Comparison of ENCODE assay signal across 8 cellular contexts in the genomic region with DNA sequence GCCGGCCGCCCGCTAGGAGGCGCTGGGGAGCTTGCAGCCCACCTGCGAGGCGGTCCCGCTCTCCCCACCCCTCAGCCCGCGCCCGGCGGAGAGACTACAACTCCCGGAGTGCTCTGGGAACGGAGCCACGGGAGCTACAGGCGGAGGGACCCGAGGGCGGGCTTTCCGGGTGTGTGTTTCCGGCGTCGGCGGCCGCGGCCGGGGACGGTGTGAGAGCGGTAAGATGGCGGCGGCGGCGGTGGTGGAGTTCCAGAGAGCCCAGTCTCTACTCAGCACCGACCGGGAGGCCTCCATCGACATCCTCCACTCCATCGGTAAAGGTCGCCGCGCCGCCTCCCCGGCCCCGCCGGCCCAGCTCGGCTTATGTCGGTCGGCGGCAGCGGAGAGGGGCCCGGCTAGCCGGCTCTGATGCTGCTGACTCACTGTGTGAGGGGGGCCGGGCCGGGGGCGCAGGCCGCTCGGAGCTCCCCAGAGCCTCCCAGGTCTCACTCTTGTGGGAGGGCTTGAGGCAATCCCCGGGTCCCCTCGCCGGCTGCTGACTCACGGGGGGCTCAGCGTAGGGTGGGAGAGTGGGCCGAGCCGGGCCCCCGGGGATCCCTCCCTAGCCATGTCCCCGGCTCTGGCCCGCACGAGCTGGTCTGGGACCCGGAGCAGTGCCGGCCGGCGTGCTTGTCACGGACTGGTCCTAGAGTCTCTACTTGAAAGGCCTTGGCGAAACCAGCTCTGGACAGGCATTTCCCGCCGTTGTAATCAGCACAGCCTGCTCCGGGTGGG. TPM values are rescaled to one million over a fixed set of nuclear protein-coding genes. Genes with fewer than 3 reads are reported as not detected.
DNase-seq lines count a peak whose midpoint lies in the region; ATAC-seq and TF ChIP-seq lines count a peak whose summit lies in the region.

A gene (plus strand): TSS at position 210 of the 774 bp plus-strand sequence. CDS start 14 bp downstream, at position 224.

- H3K9ac ChIP-seq in SK-N-MC (ENCODE audit: insufficient read length), result peak within 1 kb of the TSS; percentile 96

- DNase-seq in GM06990 (ENCODE audit: extremely low read depth, insufficient read length) (peak; percentile 97), HFF-Myc (ENCODE audit: extremely low read depth, low read depth) (peak; percentile 84), NAMALWA (ENCODE audit: low spot score) (peak; percentile 98), SK-N-MC (ENCODE audit: low read depth, low spot score) (peak; percentile 60), non-pigmented ciliary epithelial cell (ENCODE audit: low read depth) (peak; percentile 83), superior temporal gyrus (ENCODE audit: extremely low spot score) (peak; percentile 94)
- DNase-seq in activated naive CD4-positive, alpha-beta T cell treated with anti-CD3 and anti-CD28 coated beads, Interleukin-2, amount 10 ng/mL, durations not matched to agents 7 days and 5 days, result peak; percentile 99

- H3K27me3 ChIP-seq in GM06990 (replicated peaks; ENCODE audit: control insufficient read depth, insufficient read depth, low read length), result no peaks in the 10 kb centered on the region
- H3K27me3 ChIP-seq in gastroesophageal sphincter, result no peaks in the 10 kb centered on the region

- H3K27ac ChIP-seq in SK-N-MC (peak within 1 kb of the TSS; percentile 91), gastroesophageal sphincter (peak within 1 kb of the TSS; percentile 66 to 84 (median 83))

- WGBS in gastroesophageal sphincter (ENCODE audit: low coverage in 1 of 2), 2 donors, result 0% methylated on average over 5 of the region's 74 CpGs; no CpG with 5 or more reads in 1 of the 2 donors

- peak within 1 kb of the TSS; percentile 88 for H3K4me3 Mint-ChIP-seq in activated naive CD4-positive, alpha-beta T cell treated with anti-CD3 and anti-CD28 coated beads, Interleukin-2, amount 10 ng/mL, durations not matched to agents 7 days and 5 days

- peaks cover 5 to 31% (median 9%) of the 10 kb centered on the region in 3 donors for H3K4me1 ChIP-seq in gastroesophageal sphincter

- peaks cover 42% of the 10 kb centered on the region for H3K4me1 Mint-ChIP-seq in activated naive CD4-positive, alpha-beta T cell treated with anti-CD3 and anti-CD28 coated beads, Interleukin-2, amount 10 ng/mL, durations not matched to agents 7 days and 5 days

- H3K36me3 Mint-ChIP-seq in activated naive CD4-positive, alpha-beta T cell treated with anti-CD3 and anti-CD28 coated beads, Interleukin-2, amount 10 ng/mL, durations not matched to agents 7 days and 5 days, result peaks cover 29% of the 10 kb centered on the region

- TF ChIP-seq EP300 in gastroesophageal sphincter (IDR thresholded peaks at IDR 0.05), result no peak

- peak; percentile 36 to 47 for TF ChIP-seq POLR2A in gastroesophageal sphincter (IDR thresholded peaks at IDR 0.05)

- H3K9me3 ChIP-seq in SK-N-MC (ENCODE audit: low read depth, low read length), result no peaks in the 10 kb centered on the region
- H3K9me3 ChIP-seq in gastroesophageal sphincter, result no peaks in the 10 kb centered on the region

- H3K4me3 ChIP-seq in GM06990 (replicated peaks; ENCODE audit: low read depth, low read length) (peak within 1 kb of the TSS; percentile 79), HFF-Myc (replicated peaks; ENCODE audit: low read depth, low read length) (peak within 1 kb of the TSS; percentile 96), SK-N-MC (peak within 1 kb of the TSS; percentile 98), gastroesophageal sphincter (peak within 1 kb of the TSS; percentile 98 to 99)

- peaks cover 36% of the 10 kb centered on the region for H3K27me3 Mint-ChIP-seq in activated naive CD4-positive, alpha-beta T cell treated with anti-CD3 and anti-CD28 coated beads, Interleukin-2, amount 10 ng/mL, durations not matched to agents 7 days and 5 days

- peak; percentile 99 for ATAC-seq in gastroesophageal sphincter

- CTCF ChIA-PET in activated naive CD4-positive, alpha-beta T cell treated with anti-CD3 and anti-CD28 coated beads, Interleukin-2, amount 10 ng/mL, durations not matched to agents 7 days and 5 days (lab: Charles Lee), result interaction anchor here (0.7 to 3.5 kb wide), 17 partner anchors 10 to 433 kb away, joined by 3 to 34 read pairs (median 3); a partner anchor contains a TSS

- H3K36me3 ChIP-seq in GM06990 (ENCODE audit: control insufficient read depth, insufficient read depth, low read length) (peaks cover 5% of the 10 kb centered on the region), SK-N-MC (ENCODE audit: insufficient read depth, low read length) (peaks cover 42% of the 10 kb centered on the region), gastroesophageal sphincter (peaks cover 0 to 27% of the 10 kb centered on the region in 2 donors)

- H3K9me3 Mint-ChIP-seq in activated naive CD4-positive, alpha-beta T cell treated with anti-CD3 and anti-CD28 coated beads, Interleukin-2, amount 10 ng/mL, durations not matched to agents 7 days and 5 days, result no peaks in the 10 kb centered on the region

- H3K27ac Mint-ChIP-seq in activated naive CD4-positive, alpha-beta T cell treated with anti-CD3 and anti-CD28 coated beads, Interleukin-2, amount 10 ng/mL, durations not matched to agents 7 days and 5 days, result peak within 1 kb of the TSS; percentile 86

- TF ChIP-seq CTCF in GM06990 (IDR thresholded peaks at IDR 0.05; ENCODE audit: insufficient read depth, low read length, poor library complexity, severe bottlenecking) (peak; percentile 98), HFF-Myc (IDR thresholded peaks at IDR 0.05; ENCODE audit: low read depth, low read length, missing control alignments) (peak; percentile 91), gastroesophageal sphincter (IDR thresholded peaks at IDR 0.05) (peak in 3 of 4 experiments; percentile 67 to 97 (median 79))

RNA-seq across cellular contexts. Expression of the gene that starts here (rescaled TPM):
- total RNA-seq in gastroesophageal sphincter, result 10 to 100 TPM; 41.7 to 68.7 (median 64.9) TPM

Comparison
In these comparisons a context has a peak if more than half of its experiments do, and no peak if none do; other contexts are left out.
1. Peak in every context shown above with its lines: DNase-seq, ATAC-seq, H3K4me3 ChIP-seq and H3K27ac ChIP-seq.